Comparison of ENCODE assay signal across 6 cellular contexts in the genomic region with DNA sequence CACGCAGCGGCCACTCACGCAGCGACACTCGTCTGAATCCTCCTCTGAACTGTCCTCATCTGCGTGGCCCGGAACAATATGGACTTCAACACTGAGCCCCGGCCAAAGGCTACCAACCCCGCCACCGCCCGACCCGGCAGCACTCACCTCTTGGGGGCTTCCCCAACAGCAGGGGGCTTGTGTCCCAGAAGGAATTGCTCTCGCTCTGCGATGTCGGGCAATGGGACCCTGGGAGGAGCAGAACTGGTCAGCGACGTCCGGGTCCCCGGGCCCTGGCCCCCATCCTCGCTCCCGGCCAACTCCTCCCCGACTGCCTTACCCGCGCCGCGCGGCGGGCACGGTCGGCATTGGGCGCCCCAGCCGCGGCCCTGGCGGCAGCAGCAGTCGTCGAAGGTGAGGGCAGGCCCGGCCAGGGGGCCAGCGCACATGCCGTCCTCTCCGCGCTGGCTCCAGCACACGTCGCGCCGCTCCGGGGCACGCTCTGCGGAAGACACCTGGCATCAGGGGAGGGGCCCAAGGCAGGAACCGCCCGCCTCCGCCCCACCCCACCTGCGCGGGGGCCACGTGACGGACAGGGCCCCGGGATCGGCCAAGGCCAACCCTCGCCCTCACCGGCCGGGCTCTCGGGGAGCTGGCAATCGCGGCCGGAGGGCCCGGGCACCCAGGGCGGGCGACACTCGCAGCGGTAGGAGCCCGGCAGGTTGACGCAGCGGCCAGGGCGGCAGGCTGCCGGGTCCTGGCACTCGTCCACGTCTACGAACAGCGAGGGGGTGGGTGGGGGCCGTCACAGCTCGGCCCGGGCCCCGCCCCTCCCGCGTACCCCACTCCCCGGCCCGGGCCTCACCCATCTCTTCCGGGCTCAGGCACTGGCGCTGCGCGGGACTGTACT. TPM values are rescaled to one million over a fixed set of nuclear protein-coding genes. Genes with fewer than 3 reads are reported as not detected.
DNase-seq lines count a peak whose midpoint lies in the region; ATAC-seq and TF ChIP-seq lines count a peak whose summit lies in the region.

No MANE protein-coding gene starts in this region.

- peaks cover 29% of the 10 kb centered on the region for H3K36me3 Mint-ChIP-seq in endodermal cell (ENCODE audit: low read depth)

- H3K9me3 ChIP-seq in endodermal cell (ENCODE audit: control insufficient read depth, low read length) (no peaks in the 10 kb centered on the region), skeletal muscle satellite cell (replicated peaks; ENCODE audit: low read length) (no peaks in the 10 kb centered on the region)

- H3K9ac ChIP-seq in endodermal cell (ENCODE audit: extremely low read depth, low read length, poor library complexity, severe bottlenecking) (no peak overlapping the region), skeletal muscle satellite cell (ENCODE audit: low read depth, low read length) (peak overlapping the region; percentile 43)

- H3K4me2 ChIP-seq in skeletal muscle satellite cell (ENCODE audit: low read length), result peak overlapping the region; percentile 85

- H3K36me3 ChIP-seq in endodermal cell (ENCODE audit: control insufficient read depth, insufficient read depth, low read length), result peaks cover 21% of the 10 kb centered on the region
- H3K36me3 ChIP-seq in skeletal muscle satellite cell (ENCODE audit: insufficient read depth, low read length), result peaks cover 71% of the 10 kb centered on the region

- H3K4me1 ChIP-seq in endodermal cell (ENCODE audit: control insufficient read depth, insufficient read depth, low read length) (no peaks in the 10 kb centered on the region), skeletal muscle satellite cell (ENCODE audit: control insufficient read depth, insufficient read depth, low read length) (peaks cover 23% of the 10 kb centered on the region)

- peak; percentile 48 for ATAC-seq in GM21390 (IDR thresholded peaks at IDR 0.05; ENCODE audit: unreplicated experiment)

- no peaks in the 10 kb centered on the region for H3K4me1 Mint-ChIP-seq in endodermal cell

- 9 to 17% methylated on average over 42 to 90 of the region's 90 CpGs for WGBS in endodermal cell (ENCODE audit: insufficient coverage in 1 of 2, insufficient read length in 1 of 2), 2 experiments

- peak overlapping the region; percentile 53 for H3K4me3 Mint-ChIP-seq in endodermal cell

- no peak for TF ChIP-seq CTCF in endodermal cell (conservative IDR thresholded peaks at IDR 0.05)

- peaks cover 61% of the 10 kb centered on the region for H3K27me3 Mint-ChIP-seq in endodermal cell (ENCODE audit: insufficient read depth)

- H3K27ac Mint-ChIP-seq in endodermal cell, result no peak overlapping the region

- DNase-seq in Jurkat, Clone E6-1 (ENCODE audit: low read depth, low spot score), result no peak
- DNase-seq in endodermal cell (peak; percentile 88), NOMO-1 treated with dmso at 0.1 percent for 144 hours (lab: John Stamatoyannopoulos, UW; ENCODE audit: unreplicated experiment) (no peak)
- DNase-seq in stimulated activated CD4-positive, alpha-beta T cell treated with anti-CD3 and anti-CD28 coated beads, Interleukin-1b, Interleukin-23, amount 100 ng/mL, for 48 hours, result no peak

- H3K27ac ChIP-seq in endodermal cell (ENCODE audit: low read depth, low read length), result no peak overlapping the region

- H3K9me3 Mint-ChIP-seq in endodermal cell, result no peaks in the 10 kb centered on the region

- peak overlapping the region; percentile 74 for H3K4me3 ChIP-seq in Jurkat, Clone E6-1 (ENCODE audit: low read length)
- H3K4me3 ChIP-seq in endodermal cell (ENCODE audit: low read length) (peak overlapping the region; percentile 56), skeletal muscle satellite cell (ENCODE audit: low read length) (peak overlapping the region; percentile 77)

- H3K27me3 ChIP-seq in endodermal cell (ENCODE audit: control insufficient read depth, insufficient read depth, low read length, poor library complexity, severe bottlenecking), result peaks cover 58% of the 10 kb centered on the region
- no peaks in the 10 kb centered on the region for H3K27me3 ChIP-seq in skeletal muscle satellite cell (ENCODE audit: control insufficient read depth, insufficient read depth, low read length)

RNA-seq across cellular contexts. Expression of a gene that starts 14.8 kb away (rescaled TPM):
- 69.4 TPM for polyA plus RNA-seq in Jurkat, Clone E6-1 (2012; ENCODE audit: insufficient read depth, insufficient read length)
- 10 to 100 TPM; 62.9 to 67.4 TPM for total RNA-seq in endodermal cell
- 54.0 TPM for polyA plus RNA-seq in endodermal cell (2013, experiment 1 of 2)
- 51.0 TPM for polyA plus RNA-seq in endodermal cell (2013, experiment 2 of 2)
- total RNA-seq in skeletal muscle satellite cell (2012; rRNA removed), result 92.8 and 102 TPM in 2 replicates

RNA-seq across cellular contexts. Expression of a gene that starts 18.5 kb away (rescaled TPM):
- 12.2 TPM for polyA plus RNA-seq in Jurkat, Clone E6-1 (2012; ENCODE audit: insufficient read depth, insufficient read length)
- total RNA-seq in endodermal cell, result 10 to 100 TPM; 19.7 to 24.2 TPM
- polyA plus RNA-seq in endodermal cell (2013, experiment 1 of 2), result 23.3 TPM
- polyA plus RNA-seq in endodermal cell (2013, experiment 2 of 2), result 23.8 TPM
- total RNA-seq in skeletal muscle satellite cell (2012; rRNA removed), result 40.0 and 50.7 TPM in 2 replicates

RNA-seq across cellular contexts. Expression of a gene that starts 30.6 kb away (rescaled TPM):
- polyA plus RNA-seq in Jurkat, Clone E6-1 (2012; ENCODE audit: insufficient read depth, insufficient read length), result 115 TPM
- total RNA-seq in endodermal cell, result 10 to 100 TPM; 32.8 to 36.5 TPM
- 44.3 TPM for polyA plus RNA-seq in endodermal cell (2013, experiment 1 of 2)
- polyA plus RNA-seq in endodermal cell (2013, experiment 2 of 2), result 45.3 TPM
- 77.6 and 102 TPM in 2 replicates for total RNA-seq in skeletal muscle satellite cell (2012; rRNA removed)

RNA-seq across cellular contexts. Expression of a gene that starts 32.7 kb away (rescaled TPM):
- 51.2 TPM for polyA plus RNA-seq in Jurkat, Clone E6-1 (2012; ENCODE audit: insufficient read depth, insufficient read length)
- 10 to 100 TPM; 23.3 to 24.9 TPM for total RNA-seq in endodermal cell
- 52.4 TPM for polyA plus RNA-seq in endodermal cell (2013, experiment 1 of 2)
- 52.7 TPM for polyA plus RNA-seq in endodermal cell (2013, experiment 2 of 2)
- total RNA-seq in skeletal muscle satellite cell (2012; rRNA removed), result 13.4 and 21.8 TPM in 2 replicates

RNA-seq across cellular contexts. Expression of a gene that starts 36.2 kb away (rescaled TPM):
- polyA plus RNA-seq in Jurkat, Clone E6-1 (2012; ENCODE audit: insufficient read depth, insufficient read length), result 37.5 TPM
- total RNA-seq in endodermal cell, result 1 to 10 TPM; 6.2 to 9.8 TPM
- polyA plus RNA-seq in endodermal cell (2013, experiment 1 of 2), result 7.1 TPM
- 5.5 TPM for polyA plus RNA-seq in endodermal cell (2013, experiment 2 of 2)
- 35.0 and 44.8 TPM in 2 replicates for total RNA-seq in skeletal muscle satellite cell (2012; rRNA removed)
